ENCODE assay signal across 18 cellular contexts in genomic region chr7:69761290-69761922, GRCh38.
DNase-seq lines count a peak whose midpoint lies in the region; ATAC-seq and TF ChIP-seq lines count a peak whose summit lies in the region.
"Had no signal": no experiment of that assay in that cellular context is flagged by ENCODE, and none has a peak within 500 bp of the region (broad histone marks: within the 10 kb centered on the region; RNA-seq: fewer than 3 reads in every experiment).

No MANE protein-coding gene starts in this region.

- H3K9me3 Mint-ChIP-seq in mesothelial cell of epicardium, result no peaks in the 10 kb centered on the region
- H3K9me3 Mint-ChIP-seq: CD8-positive, alpha-beta memory T cell; GM23338 had no signal

- H3K4me1 ChIP-seq in hepatocyte (ENCODE audit: insufficient read depth), result peaks cover 16% of the 10 kb centered on the region
- H3K4me1 ChIP-seq: Caco-2 had no signal

- H4K20me1 ChIP-seq in hepatocyte (ENCODE audit: insufficient read depth, poor library complexity, severe bottlenecking), result peaks cover 35% of the 10 kb centered on the region

- H3K36me3 Mint-ChIP-seq in mesothelial cell of epicardium, result no peaks in the 10 kb centered on the region
- H3K36me3 Mint-ChIP-seq: CD8-positive, alpha-beta memory T cell had no signal

- TF ChIP-seq CTCF in WERI-Rb-1 (IDR thresholded peaks at IDR 0.05; ENCODE audit: low read depth, low read length) (no peak), mesothelial cell of epicardium (IDR thresholded peaks at IDR 0.05; ENCODE audit: unreplicated experiment) (no peak), hepatocyte (IDR thresholded peaks at IDR 0.05; ENCODE audit: poor library complexity) (no peak)

- H3K36me3 ChIP-seq in WERI-Rb-1, result no peaks in the 10 kb centered on the region
- no peaks in the 10 kb centered on the region for H3K36me3 ChIP-seq in hepatocyte (replicated peaks; ENCODE audit: insufficient read depth, low read depth)

- H3K4me3 ChIP-seq in WERI-Rb-1 (ENCODE audit: low read depth, low read length) (no peak overlapping the region), hepatocyte (no peak overlapping the region)
- H3K4me3 ChIP-seq: BLaER1, GM12878, GM23338 had no signal

- H3K9me3 ChIP-seq in WERI-Rb-1 (ENCODE audit: severe bottlenecking) (no peaks in the 10 kb centered on the region), hepatocyte (ENCODE audit: low read depth) (no peaks in the 10 kb centered on the region)
- H3K9me3 ChIP-seq: Caco-2 had no signal

- peak overlapping the region; percentile 21 for H3K27ac Mint-ChIP-seq in mesothelial cell of epicardium
- H3K27ac Mint-ChIP-seq: CD8-positive, alpha-beta memory T cell; GM23338; IgD-negative memory B cell had no signal

- DNase-seq in D341Med (ENCODE audit: low spot score) (peak; percentile 58), NCI-H524 (lab: John Stamatoyannopoulos, UW) (peak; percentile 34 to 76), WERI-Rb-1 (peak; percentile 49), mesothelial cell of epicardium (ENCODE audit: low spot score in 2 of 2, unreplicated experiment in 2 of 2) (no peak), hepatocyte (ENCODE audit: low spot score) (no peak), UCSD-AML1 (lab: John Stamatoyannopoulos, UW; ENCODE audit: unreplicated experiment) (no peak)
- DNase-seq: 8988T; AML-193; Caco-2; CD8-positive, alpha-beta memory T cell; DMS 273 treated with DMSO at 0.1 percent for 48 hours; H7 had no signal

- H3K27me3 ChIP-seq in WERI-Rb-1 (ENCODE audit: insufficient read depth, low read depth, severe bottlenecking) (no peaks in the 10 kb centered on the region), hepatocyte (no peaks in the 10 kb centered on the region)
- H3K27me3 ChIP-seq: BLaER1 had no signal

- H3K4me2 ChIP-seq in hepatocyte, result no peak overlapping the region
- H3K4me2 ChIP-seq: BLaER1, GM23338 had no signal

- H3K4me1 Mint-ChIP-seq in mesothelial cell of epicardium, result peaks cover 41% of the 10 kb centered on the region

- H3K9me2 ChIP-seq in hepatocyte (replicated peaks; ENCODE audit: insufficient read depth), result no peaks in the 10 kb centered on the region

- 41% methylated on average over 5 of the region's 5 CpGs for WGBS in hepatocyte (ENCODE audit: low lambda C conversion rate, missing lambda C conversion rate)

- H3K27ac ChIP-seq in WERI-Rb-1 (no peak overlapping the region), hepatocyte (no peak overlapping the region)
- H3K27ac ChIP-seq: BLaER1 had no signal

- ATAC-seq in GM21528 (IDR thresholded peaks at IDR 0.05; ENCODE audit: low FRiP score, unreplicated experiment), result no peak
- no peak for ATAC-seq in GM21367 (IDR thresholded peaks at IDR 0.05; ENCODE audit: unreplicated experiment)
- ATAC-seq: GM12878, GM23338 had no signal

- H3K4me3 Mint-ChIP-seq in mesothelial cell of epicardium, result no peak overlapping the region
- H3K4me3 Mint-ChIP-seq: CD8-positive, alpha-beta memory T cell; GM23338; IgD-negative memory B cell had no signal

- H3K27me3 Mint-ChIP-seq in mesothelial cell of epicardium (ENCODE audit: low read depth), result no peaks in the 10 kb centered on the region
- H3K27me3 Mint-ChIP-seq: IgD-negative memory B cell had no signal

- H2AFZ ChIP-seq in hepatocyte, result no peak overlapping the region
- H2AFZ ChIP-seq: GM23338 had no signal

- peaks cover 37% of the 10 kb centered on the region for H3K79me2 ChIP-seq in hepatocyte

Comparison
In these comparisons a context has a peak if more than half of its experiments do, and no peak if none do; other contexts are left out.
1. DNase-seq: peak in D341Med (single experiment), NCI-H524 (2 of 2) and WERI-Rb-1 (single experiment); none in mesothelial cell of epicardium (0 of 2), hepatocyte (single experiment) and UCSD-AML1 (single experiment).